Comparison of ENCODE assay signal across 2 cellular contexts in the genomic region with DNA sequence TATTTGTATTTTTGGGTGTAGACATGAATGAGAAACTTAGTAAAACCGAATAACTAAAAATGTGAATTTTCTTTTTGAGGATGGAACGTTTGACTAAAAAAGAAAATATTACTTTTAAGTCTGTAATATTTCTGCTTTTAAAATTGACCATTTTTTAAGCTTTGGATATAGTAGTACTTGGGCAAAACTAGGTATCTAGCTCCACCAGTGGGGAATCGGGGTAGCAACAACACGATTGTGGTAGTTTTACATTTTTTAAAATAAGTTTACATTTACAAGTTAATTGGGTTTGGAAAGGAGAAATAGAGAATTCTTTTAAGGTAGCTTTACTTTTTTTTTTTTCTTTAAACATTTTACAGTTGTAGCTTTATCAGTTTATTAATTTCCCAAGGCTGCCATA.
TF ChIP-seq lines count a peak whose summit lies in the region.

No MANE protein-coding gene starts in this region.

TF ChIP-seq in Ishikawa, 13 proteins besides CTCF, POLR2A, EP300 and RAD21 (continued from another document):
- no peak for TF ChIP-seq TEAD4 (IDR thresholded peaks at IDR 0.05)
- TF ChIP-seq TCF12 (IDR thresholded peaks at IDR 0.05; ENCODE audit: low read depth), result no peak
- TF ChIP-seq ZBTB7A (IDR thresholded peaks at IDR 0.05; ENCODE audit: low read depth), result no peak
- TF ChIP-seq TAF1 (IDR thresholded peaks at IDR 0.05; ENCODE audit: low read depth), result no peak
- TF ChIP-seq, protein P1, sequence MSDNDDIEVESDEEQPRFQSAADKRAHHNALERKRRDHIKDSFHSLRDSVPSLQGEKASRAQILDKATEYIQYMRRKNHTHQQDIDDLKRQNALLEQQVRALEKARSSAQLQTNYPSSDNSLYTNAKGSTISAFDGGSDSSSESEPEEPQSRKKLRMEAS (IDR thresholded peaks at IDR 0.05), result no peak

TF ChIP-seq in K562, 482 proteins besides CTCF, POLR2A, EP300 and RAD21 (continued from another document):
- no peak for TF ChIP-seq FUS (optimal IDR thresholded peaks at IDR 0.05; ENCODE audit: low read depth, low read length)
- no peak for TF ChIP-seq BRF1 (IDR thresholded peaks at IDR 0.05; ENCODE audit: borderline replicate concordance, extremely low read depth, insufficient read length)
- TF ChIP-seq HIVEP1 (CRISPR knock-in tag; IDR thresholded peaks at IDR 0.05), result no peak
- no peak for TF ChIP-seq JUN (IDR thresholded peaks at IDR 0.05; ENCODE audit: borderline replicate concordance, low read depth, low read length)
- no peak for TF ChIP-seq JUN (CRISPR knock-in tag; IDR thresholded peaks at IDR 0.05; ENCODE audit: borderline replicate concordance)
- TF ChIP-seq GABPA (tag; conservative IDR thresholded peaks at IDR 0.05; ENCODE audit: low read depth), result no peak
